13 cellular contexts compared by ENCODE assay signal in the genomic region with DNA sequence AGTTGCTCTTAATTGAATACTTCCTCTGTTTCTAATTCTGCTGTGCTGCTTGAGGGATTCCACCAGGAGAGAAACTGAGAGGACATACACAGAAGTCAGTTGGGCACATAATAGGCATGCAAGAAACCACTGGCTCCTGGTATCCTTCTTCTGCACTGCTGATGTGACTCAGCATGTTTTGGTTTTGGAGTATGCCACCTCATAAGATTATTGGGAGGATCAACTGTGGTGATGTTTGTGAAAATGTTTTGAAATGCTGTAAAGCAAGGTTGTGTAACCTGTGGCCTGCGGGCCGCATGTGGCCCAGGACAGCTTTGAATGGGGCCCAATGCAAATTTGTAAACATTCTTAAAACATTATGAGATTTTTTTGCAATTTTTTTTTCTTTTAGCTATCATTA.
DNase-seq lines count a peak whose midpoint lies in the region; ATAC-seq, FAIRE-seq and TF ChIP-seq lines count a peak whose summit lies in the region.
"Had no signal": no experiment of that assay in that cellular context is flagged by ENCODE, and none has a peak within 500 bp of the region (broad histone marks: within the 10 kb centered on the region; RNA-seq: fewer than 3 reads in every experiment).

No MANE protein-coding gene starts in this region.

- POLR2A ChIA-PET in naive thymus-derived CD8-positive, alpha-beta T cell (lab: Charles Lee), result no interaction called here

- no peak overlapping the region for H3K4me3 ChIP-seq in upper lobe of right lung

- H3K27me3 Mint-ChIP-seq in naive thymus-derived CD8-positive, alpha-beta T cell, result peaks cover 0 to 4% (median 0%) of the 10 kb centered on the region in 5 donors

- peaks cover 0 to 2% (median 0%) of the 10 kb centered on the region in 4 donors for H3K4me1 Mint-ChIP-seq in naive thymus-derived CD8-positive, alpha-beta T cell
- H3K4me1 Mint-ChIP-seq: activated naive CD8-positive, alpha-beta T cell treated with anti-CD3 and anti-CD28 coated beads, Interleukin-2, amount 10 ng/mL, durations not matched to agents 7 days and 5 days; naive thymus-derived CD4-positive, alpha-beta T cell had no signal

- no peak overlapping the region for H3K4me3 Mint-ChIP-seq in naive thymus-derived CD8-positive, alpha-beta T cell
- H3K4me3 Mint-ChIP-seq: activated naive CD8-positive, alpha-beta T cell treated with anti-CD3 and anti-CD28 coated beads, Interleukin-2, amount 10 ng/mL, durations not matched to agents 7 days and 5 days; naive thymus-derived CD4-positive, alpha-beta T cell had no signal

- peak; percentile 54 for DNase-seq in SIG-M5 treated with dmso at 0.1 percent for 504 hours (lab: John Stamatoyannopoulos, UW; ENCODE audit: unreplicated experiment)
- DNase-seq in SIG-M5 (lab: John Stamatoyannopoulos, UW), result no peak
- peak; percentile 3 for DNase-seq in RCC 7860 (ENCODE audit: low spot score)
- peak; percentile 91 for DNase-seq in fibroblast of gingiva (ENCODE audit: low read depth)
- DNase-seq in upper lobe of right lung, result no peak
- no peak for DNase-seq in NCI-H2029 treated with DMSO at 0.1 percent for 48 hours (lab: John Stamatoyannopoulos, UW)
- no peak for DNase-seq in stimulated activated CD4-positive, alpha-beta T cell treated with anti-CD3 and anti-CD28 coated beads, Interleukin-1b, Interleukin-23, amount 100 ng/mL, for 48 hours
- no peak for DNase-seq in naive thymus-derived CD8-positive, alpha-beta T cell
- DNase-seq: activated naive CD8-positive, alpha-beta T cell treated with anti-CD3 and anti-CD28 coated beads, Interleukin-2, amount 10 ng/mL, durations not matched to agents 7 days and 5 days; effector CD4-positive, alpha-beta T cell; naive thymus-derived CD4-positive, alpha-beta T cell; NCI-H526 treated with DMSO at 0.1 percent for 48 hours had no signal

- no peaks in the 10 kb centered on the region for H3K36me3 ChIP-seq in upper lobe of right lung

- H3K9me3 Mint-ChIP-seq in naive thymus-derived CD8-positive, alpha-beta T cell, result no peaks in the 10 kb centered on the region
- H3K9me3 Mint-ChIP-seq: activated naive CD8-positive, alpha-beta T cell treated with anti-CD3 and anti-CD28 coated beads, Interleukin-2, amount 10 ng/mL, durations not matched to agents 7 days and 5 days; naive thymus-derived CD4-positive, alpha-beta T cell had no signal

- no peaks in the 10 kb centered on the region for H3K27me3 ChIP-seq in upper lobe of right lung

- no peaks in the 10 kb centered on the region for H3K36me3 Mint-ChIP-seq in naive thymus-derived CD8-positive, alpha-beta T cell
- H3K36me3 Mint-ChIP-seq: activated naive CD8-positive, alpha-beta T cell treated with anti-CD3 and anti-CD28 coated beads, Interleukin-2, amount 10 ng/mL, durations not matched to agents 7 days and 5 days had no signal

- no peak overlapping the region for H3K27ac ChIP-seq in upper lobe of right lung

- ATAC-seq in upper lobe of right lung, result peak; percentile 17
- ATAC-seq in naive thymus-derived CD8-positive, alpha-beta T cell, result no peak
- ATAC-seq: naive thymus-derived CD4-positive, alpha-beta T cell had no signal

- H3K9me3 ChIP-seq in upper lobe of right lung, result no peaks in the 10 kb centered on the region

- intact Hi-C loops in upper lobe of right lung (cut with DNase I), result no loop called here

- H3K27ac Mint-ChIP-seq in naive thymus-derived CD8-positive, alpha-beta T cell, result no peak overlapping the region
- H3K27ac Mint-ChIP-seq: activated naive CD8-positive, alpha-beta T cell treated with anti-CD3 and anti-CD28 coated beads, Interleukin-2, amount 10 ng/mL, durations not matched to agents 7 days and 5 days; naive thymus-derived CD4-positive, alpha-beta T cell had no signal

- no peaks in the 10 kb centered on the region for H3K4me1 ChIP-seq in upper lobe of right lung

- FAIRE-seq in RCC 7860 (lab: Jason Lieb, UNC), result no peak
- FAIRE-seq: A204.1 had no signal

- no peak for TF ChIP-seq CTCF in upper lobe of right lung (IDR thresholded peaks at IDR 0.05)

Comparison
In these comparisons a context has a peak if more than half of its experiments do, and no peak if none do; other contexts are left out.
1. DNase-seq: peak in SIG-M5 treated with dmso at 0.1 percent for 504 hours (single experiment), RCC 7860 (single experiment) and fibroblast of gingiva (single experiment); none in SIG-M5 (single experiment), upper lobe of right lung (single experiment), NCI-H2029 treated with DMSO at 0.1 percent for 48 hours (single experiment), stimulated activated CD4-positive, alpha-beta T cell treated with anti-CD3 and anti-CD28 coated beads, Interleukin-1b, Interleukin-23, amount 100 ng/mL, for 48 hours (single experiment) and naive thymus-derived CD8-positive, alpha-beta T cell (0 of 10).